ENCODE assay signal across 27 cellular contexts in the genomic region with DNA sequence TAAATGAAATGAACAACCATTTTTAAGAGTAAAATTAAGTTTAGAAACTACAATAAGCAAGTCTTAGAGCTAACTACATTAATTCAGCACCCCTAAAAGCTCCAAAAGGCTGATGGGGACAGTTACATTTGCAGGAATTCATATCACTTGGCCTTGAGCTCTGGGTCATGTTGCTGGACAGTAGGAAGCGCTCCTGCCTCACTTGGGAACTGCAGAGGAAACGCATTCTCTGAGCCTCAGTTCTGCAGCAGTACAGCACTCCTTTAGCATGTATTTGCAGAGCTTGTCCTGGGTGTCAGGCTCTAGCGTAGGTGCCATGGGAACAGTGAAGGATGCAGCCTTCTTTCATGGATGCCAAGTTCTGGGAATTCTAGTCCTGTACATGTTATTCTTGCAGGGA.
"Had no signal": no experiment of that assay in that cellular context is flagged by ENCODE, and none has a peak within 500 bp of the region (broad histone marks: within the 10 kb centered on the region; RNA-seq: fewer than 3 reads in every experiment).

No MANE protein-coding gene starts in this region.

- H3K4me3 ChIP-seq: neural progenitor cell, ovary, psoas muscle, right lobe of liver, sigmoid colon, stomach, thoracic aorta, thyroid gland, tibial nerve, upper lobe of left lung, vagina had no signal

- H3K9me3 ChIP-seq: ovary, psoas muscle, right lobe of liver, stomach, thoracic aorta, thyroid gland, tibial nerve, upper lobe of left lung, vagina had no signal

- ATAC-seq: psoas muscle; right cardiac atrium; right lobe of liver; stimulated activated effector memory CD8-positive, alpha-beta T cell treated with anti-CD3 and anti-CD28 coated beads, Interleukin-12 subunit alpha, Interleukin-12 subunit beta, amount 100 ng/mL, for 72 hours; stimulated activated naive B cell treated with anti-CD40 and anti-IgM and Interleukin-4, amounts not matched to agents 10 μg/mL and 1 μg/mL and 100 μg/mL, for 72 hours had no signal

- H3K9me3 Mint-ChIP-seq: nephron, neural progenitor cell had no signal

- H3K4me1 ChIP-seq: neural progenitor cell, parathyroid adenoma, psoas muscle, right lobe of liver, sigmoid colon, stomach, tibial nerve, upper lobe of left lung, vagina had no signal

- H3K36me3 ChIP-seq: neural progenitor cell, ovary, right lobe of liver, sigmoid colon, stomach, thoracic aorta, thyroid gland, tibial nerve, upper lobe of left lung, vagina had no signal

- H3K27ac ChIP-seq: neural progenitor cell, ovary, parathyroid adenoma, psoas muscle, right lobe of liver, sigmoid colon, stomach, thoracic aorta, thyroid gland, tibial nerve, upper lobe of left lung, vagina had no signal

- H3K4me1 Mint-ChIP-seq: nephron; neural progenitor cell; stimulated activated effector memory CD8-positive, alpha-beta T cell treated with anti-CD3 and anti-CD28 coated beads, Interleukin-12 subunit alpha, Interleukin-12 subunit beta, amount 100 ng/mL, for 72 hours; stimulated activated naive B cell treated with anti-CD40 and anti-IgM and Interleukin-4, amounts not matched to agents 10 μg/mL and 1 μg/mL and 100 μg/mL, for 72 hours had no signal

- H3K27me3 Mint-ChIP-seq: stimulated activated naive B cell treated with anti-CD40 and anti-IgM and Interleukin-4, amounts not matched to agents 10 μg/mL and 1 μg/mL and 100 μg/mL, for 72 hours; stimulated activated naive CD8-positive, alpha-beta T cell treated with anti-CD3 and anti-CD28 coated beads, Interleukin-15, Interleukin-2, amounts not matched to agents 100 ng/mL and 50 ng/mL, for 24 hours had no signal

- H3K36me3 Mint-ChIP-seq: neural progenitor cell; stimulated activated effector memory CD8-positive, alpha-beta T cell treated with anti-CD3 and anti-CD28 coated beads, Interleukin-12 subunit alpha, Interleukin-12 subunit beta, amount 100 ng/mL, for 72 hours; stimulated activated naive B cell treated with anti-CD40 and anti-IgM and Interleukin-4, amounts not matched to agents 10 μg/mL and 1 μg/mL and 100 μg/mL, for 72 hours had no signal

- DNase-seq: occipital lobe; ovary; posterior cingulate gyrus; psoas muscle; right cardiac atrium; right lobe of liver; sigmoid colon; small intestine; stimulated activated CD4-positive, alpha-beta T cell treated with anti-CD3 and anti-CD28 coated beads, Interleukin-15, amount 100 ng/mL, for 24 hours; stimulated activated CD4-positive, alpha-beta T cell treated with anti-CD3 and anti-CD28 coated beads, Interleukin-2, amount 100 ng/mL, for 24 hours; stimulated activated CD4-positive, alpha-beta T cell treated with anti-CD3 and anti-CD28 coated beads, Interleukin-2, amount 100 ng/mL, for 48 hours; stimulated activated CD4-positive, alpha-beta T cell treated with anti-CD3 and anti-CD28 coated beads, Interleukin-4, amount 100 ng/mL, for 24 hours; stimulated activated naive B cell treated with anti-CD40 and anti-IgM and Interleukin-4, amounts not matched to agents 10 μg/mL and 1 μg/mL and 100 μg/mL, for 72 hours; stimulated activated naive CD4-positive, alpha-beta T cell treated with Interleukin-2 at 50 U/mL for 16 hours; stomach; thyroid gland; trophoblast cell; upper lobe of left lung had no signal

- H3K27me3 ChIP-seq: neural progenitor cell, ovary, right lobe of liver, sigmoid colon, stomach, thyroid gland, tibial nerve, upper lobe of left lung, vagina had no signal

- H3K4me3 Mint-ChIP-seq: nephron; neural progenitor cell; stimulated activated effector memory CD8-positive, alpha-beta T cell treated with anti-CD3 and anti-CD28 coated beads, Interleukin-12 subunit alpha, Interleukin-12 subunit beta, amount 100 ng/mL, for 72 hours; stimulated activated naive B cell treated with anti-CD40 and anti-IgM and Interleukin-4, amounts not matched to agents 10 μg/mL and 1 μg/mL and 100 μg/mL, for 72 hours; stimulated activated naive CD8-positive, alpha-beta T cell treated with anti-CD3 and anti-CD28 coated beads, Interleukin-15, Interleukin-2, amounts not matched to agents 100 ng/mL and 50 ng/mL, for 24 hours had no signal

- H3K9ac ChIP-seq: neural progenitor cell, parathyroid adenoma had no signal

- H3K27ac Mint-ChIP-seq: nephron; neural progenitor cell; progenitor cell of endocrine pancreas; stimulated activated effector memory CD8-positive, alpha-beta T cell treated with anti-CD3 and anti-CD28 coated beads, Interleukin-12 subunit alpha, Interleukin-12 subunit beta, amount 100 ng/mL, for 72 hours; stimulated activated naive B cell treated with anti-CD40 and anti-IgM and Interleukin-4, amounts not matched to agents 10 μg/mL and 1 μg/mL and 100 μg/mL, for 72 hours; stimulated activated naive CD8-positive, alpha-beta T cell treated with anti-CD3 and anti-CD28 coated beads, Interleukin-15, Interleukin-2, amounts not matched to agents 100 ng/mL and 50 ng/mL, for 24 hours had no signal
